Comparison of ENCODE assay signal across 16 cellular contexts in genomic region chr5:154380263-154380662, GRCh38.
DNase-seq lines count a peak whose midpoint lies in the region; ATAC-seq and TF ChIP-seq lines count a peak whose summit lies in the region.
"Had no signal": no experiment of that assay in that cellular context is flagged by ENCODE, and none has a peak within 500 bp of the region (broad histone marks: within the 10 kb centered on the region; RNA-seq: fewer than 3 reads in every experiment).

No MANE protein-coding gene starts in this region.

- H3K4me2 ChIP-seq in BLaER1: peak overlapping the region; percentile 19
- H3K4me2 ChIP-seq in trophoblast cell (ENCODE audit: low read length): no peak overlapping the region

- no peak overlapping the region for H3K9ac ChIP-seq in BLaER1
- no peak overlapping the region for H3K9ac ChIP-seq in trophoblast cell (ENCODE audit: low read length)
- H3K9ac ChIP-seq: BLaER1 treated with 17β-estradiol and CSF1 and Interleukin-3, amounts not matched to agents 10 nM and 100 nM; GM23248 had no signal

- no CpG with 5 or more reads among the region's 12 CpGs for WGBS in trophoblast cell (ENCODE audit: extremely low coverage, insufficient coverage, insufficient read length)

- no peak overlapping the region for H3K23ac ChIP-seq in trophoblast cell (ENCODE audit: low read length)

- no peak overlapping the region for H4K12ac ChIP-seq in trophoblast cell (ENCODE audit: low read depth, low read length)

- H3K9me3 ChIP-seq in BLaER1 (peaks cover 11% of the 10 kb centered on the region), trophoblast cell (ENCODE audit: insufficient read depth, low read depth, low read length) (no peaks in the 10 kb centered on the region)

- no peak overlapping the region for H4K8ac ChIP-seq in trophoblast cell (ENCODE audit: low read depth, low read length)

- no peaks in the 10 kb centered on the region for H3K27me3 ChIP-seq in BLaER1
- no peaks in the 10 kb centered on the region for H3K27me3 ChIP-seq in trophoblast cell (ENCODE audit: insufficient read depth, low read length)
- H3K27me3 ChIP-seq: BLaER1 treated with 17β-estradiol and CSF1 and Interleukin-3, amounts not matched to agents 10 nM and 100 nM had no signal

- no peak overlapping the region for H2AK5ac ChIP-seq in trophoblast cell (ENCODE audit: low read length)

- ATAC-seq in stimulated activated naive CD8-positive, alpha-beta T cell treated with anti-CD3 and anti-CD28 coated beads, Interleukin-15, Interleukin-2, amounts not matched to agents 100 U/mL and 50 U/mL, for 24 hours: no peak
- no peak for ATAC-seq in HG02610 (IDR thresholded peaks at IDR 0.05; ENCODE audit: unreplicated experiment)
- ATAC-seq: GM12878, HCT116 had no signal

- H3K79me2 ChIP-seq in trophoblast cell (ENCODE audit: control insufficient read depth, insufficient read depth, low read length, poor library complexity): no peaks in the 10 kb centered on the region

- H4K20me1 ChIP-seq in BLaER1: no peaks in the 10 kb centered on the region
- H4K20me1 ChIP-seq: BLaER1 treated with 17β-estradiol and CSF1 and Interleukin-3, amounts not matched to agents 10 nM and 100 nM had no signal

- no peak overlapping the region for H4K91ac ChIP-seq in trophoblast cell (ENCODE audit: low read depth, low read length)

- in situ Hi-C loops in astrocyte of the cerebellum (cut with HindIII; ENCODE audit: low sequenced_read_pairs): no loop called here

- H2BK5ac ChIP-seq in trophoblast cell (ENCODE audit: low read depth, low read length, poor library complexity): no peak overlapping the region

- H3K79me1 ChIP-seq in trophoblast cell (ENCODE audit: low read length): peaks cover 7% of the 10 kb centered on the region

- H3K14ac ChIP-seq in trophoblast cell (ENCODE audit: low read length): no peak overlapping the region

- H3K4me1 ChIP-seq in BLaER1 (peaks cover 20% of the 10 kb centered on the region), trophoblast cell (ENCODE audit: control insufficient read depth in 1 of 2, insufficient read depth in 2 of 2, low read length in 2 of 2) (peaks cover 15% of the 10 kb centered on the region in 2 experiments)

- H3K27ac ChIP-seq in BLaER1 (no peak overlapping the region), trophoblast cell (ENCODE audit: low read depth, low read length) (peak overlapping the region; percentile 42)
- H3K27ac ChIP-seq: BLaER1 treated with 17β-estradiol and CSF1 and Interleukin-3, amounts not matched to agents 10 nM and 100 nM; GM23248; HL-60 had no signal

- H2BK12ac ChIP-seq in trophoblast cell (ENCODE audit: low read length): no peak overlapping the region

- no peak for TF ChIP-seq CTCF in astrocyte of the cerebellum (IDR thresholded peaks at IDR 0.05; ENCODE audit: low read depth, low read length, missing control alignments)

- H3K4me3 ChIP-seq in BLaER1: no peak overlapping the region
- no peak overlapping the region for H3K4me3 ChIP-seq in astrocyte of the cerebellum (ENCODE audit: low read depth, low read length)
- no peak overlapping the region for H3K4me3 ChIP-seq in trophoblast cell (ENCODE audit: low read depth, low read length)
- H3K4me3 ChIP-seq: BLaER1 treated with 17β-estradiol and CSF1 and Interleukin-3, amounts not matched to agents 10 nM and 100 nM; GM12878; GM23248 had no signal

- H3K18ac ChIP-seq in trophoblast cell (ENCODE audit: low read length): peak overlapping the region; percentile 20

- peaks cover 32% of the 10 kb centered on the region for H3K36me3 ChIP-seq in BLaER1
- peaks cover 39 to 62% of the 10 kb centered on the region in 2 experiments for H3K36me3 ChIP-seq in trophoblast cell (ENCODE audit: control insufficient read depth in 1 of 2, insufficient read depth in 2 of 2, low read length in 2 of 2)

- H2AFZ ChIP-seq in trophoblast cell (ENCODE audit: insufficient read depth, low read length, poor library complexity): no peak overlapping the region
- H2AFZ ChIP-seq: GM23248 had no signal

- no peak overlapping the region for H3K4ac ChIP-seq in trophoblast cell (ENCODE audit: low read depth, low read length)

- H2BK120ac ChIP-seq in trophoblast cell (ENCODE audit: insufficient read depth, low read length, poor library complexity): no peak overlapping the region

- DNase-seq in M059J (ENCODE audit: low read depth) (peak; percentile 19), astrocyte of the cerebellum (ENCODE audit: low read depth) (peak; percentile 84), trophoblast cell (peak in 1 of 2 donors; percentile 45), iPS-NIHi11 (ENCODE audit: low spot score) (no peak)
- DNase-seq in stimulated activated naive CD8-positive, alpha-beta T cell treated with anti-CD3 and anti-CD28 coated beads, Interleukin-15, Interleukin-2, amounts not matched to agents 100 U/mL and 50 U/mL, for 24 hours: no peak
- DNase-seq: 8988T; AML-193; CD4-positive, CD25-positive, alpha-beta regulatory T cell; DMS53; GM23248 had no signal

Comparison
In these comparisons a context has a peak if more than half of its experiments do, and no peak if none do; other contexts are left out.
1. DNase-seq: peak in M059J (single experiment) and astrocyte of the cerebellum (single experiment); none in stimulated activated naive CD8-positive, alpha-beta T cell treated with anti-CD3 and anti-CD28 coated beads, Interleukin-15, Interleukin-2, amounts not matched to agents 100 U/mL and 50 U/mL, for 24 hours (single experiment) and iPS-NIHi11 (single experiment).